27 cellular contexts compared by ENCODE assay signal in genomic region chr10:77349226-77349625, GRCh38.
"Had no signal": no experiment of that assay in that cellular context is flagged by ENCODE, and none has a peak within 500 bp of the region (broad histone marks: within the 10 kb centered on the region; RNA-seq: fewer than 3 reads in every experiment).

No MANE protein-coding gene starts in this region.

- H3K4me1 Mint-ChIP-seq: activated naive CD8-positive, alpha-beta T cell treated with anti-CD3 and anti-CD28 coated beads, Interleukin-2, amount 10 ng/mL, durations not matched to agents 7 days and 5 days; activated T-helper 17 cell treated with anti-CD3 and anti-CD28 coated beads, Interleukin-2, amount 50 U/mL, for 72 hours had no signal

- H3K27ac Mint-ChIP-seq: activated CD8-positive, alpha-beta T cell treated with anti-CD3 and anti-CD28 coated beads for 36 hours; activated naive CD8-positive, alpha-beta T cell treated with anti-CD3 and anti-CD28 coated beads, Interleukin-2, amount 10 ng/mL, durations not matched to agents 7 days and 5 days; activated T-helper 17 cell treated with anti-CD3 and anti-CD28 coated beads, Interleukin-2, amount 50 U/mL, for 72 hours; effector memory CD8-positive, alpha-beta T cell; mesothelial cell of epicardium; natural killer cell treated with Interleukin-12 subunit alpha and Interleukin-12 subunit beta and Interleukin-15 and Interleukin-18, amount 100 ng/mL, for 72 hours had no signal

- H3K4me3 Mint-ChIP-seq: activated CD8-positive, alpha-beta T cell treated with anti-CD3 and anti-CD28 coated beads for 36 hours; activated naive CD8-positive, alpha-beta T cell treated with anti-CD3 and anti-CD28 coated beads, Interleukin-2, amount 10 ng/mL, durations not matched to agents 7 days and 5 days; activated T-helper 17 cell treated with anti-CD3 and anti-CD28 coated beads, Interleukin-2, amount 50 U/mL, for 72 hours; effector memory CD8-positive, alpha-beta T cell; mesothelial cell of epicardium; natural killer cell treated with Interleukin-12 subunit alpha and Interleukin-12 subunit beta and Interleukin-15 and Interleukin-18, amount 100 ng/mL, for 72 hours had no signal

- H3K27me3 ChIP-seq: hepatocyte, transverse colon, uterus had no signal

- H3K27me3 Mint-ChIP-seq: activated CD8-positive, alpha-beta T cell treated with anti-CD3 and anti-CD28 coated beads for 36 hours; activated naive CD8-positive, alpha-beta T cell treated with anti-CD3 and anti-CD28 coated beads, Interleukin-2, amount 10 ng/mL, durations not matched to agents 7 days and 5 days; effector memory CD8-positive, alpha-beta T cell had no signal

- H3K27ac ChIP-seq: hepatocyte, lower lobe of right lung, transverse colon had no signal

- H3K79me2 ChIP-seq: hepatocyte had no signal

- H3K4me2 ChIP-seq: hepatocyte had no signal

- H3K4me3 ChIP-seq: hepatocyte, lower lobe of right lung, transverse colon, uterus had no signal

- FAIRE-seq: bronchial epithelial cell, islet of Langerhans had no signal

- DNase-seq: activated CD4-positive, alpha-beta T cell treated with anti-CD3 and anti-CD28 coated beads for 48 hours; activated CD4-positive, CD25-positive, alpha-beta regulatory T cell; activated CD8-positive, alpha-beta T cell treated with anti-CD3 and anti-CD28 coated beads for 36 hours; activated naive CD4-positive, alpha-beta T cell; activated naive CD8-positive, alpha-beta T cell treated with anti-CD3 and anti-CD28 coated beads, Interleukin-2, amount 10 ng/mL, durations not matched to agents 7 days and 5 days; activated T-cell treated with anti-CD3 and anti-CD28 coated beads, Interleukin-2, amount 50 U/mL, for 1 hour; anterior cingulate cortex; cerebellar nuclear complex; dermis blood vessel endothelial cell; effector memory CD8-positive, alpha-beta T cell; left colon; lower lobe of right lung; nucleus accumbens; posterior cingulate gyrus; retina; stimulated activated CD8-positive, alpha-beta memory T cell treated with anti-CD3 and anti-CD28 coated beads, Interleukin-4, amount 100 ng/mL, for 48 hours; stimulated activated naive CD4-positive, alpha-beta T cell treated with Interleukin-2 at 50 U/mL for 16 hours; T-helper 1 cell; T-helper 9 cell; transverse colon; uterus had no signal

- H3K36me3 Mint-ChIP-seq: activated naive CD8-positive, alpha-beta T cell treated with anti-CD3 and anti-CD28 coated beads, Interleukin-2, amount 10 ng/mL, durations not matched to agents 7 days and 5 days; mesothelial cell of epicardium; natural killer cell treated with Interleukin-12 subunit alpha and Interleukin-12 subunit beta and Interleukin-15 and Interleukin-18, amount 100 ng/mL, for 72 hours had no signal

- H3K36me3 ChIP-seq: lower lobe of right lung, transverse colon, uterus had no signal

- ATAC-seq: activated CD8-positive, alpha-beta T cell treated with anti-CD3 and anti-CD28 coated beads for 36 hours; activated T-helper 17 cell treated with anti-CD3 and anti-CD28 coated beads, Interleukin-2, amount 50 U/mL, for 72 hours; effector memory CD8-positive, alpha-beta T cell; left colon; lower lobe of right lung; natural killer cell treated with Interleukin-12 subunit alpha and Interleukin-12 subunit beta and Interleukin-15 and Interleukin-18, amount 100 ng/mL, for 72 hours had no signal

- H2AFZ ChIP-seq: hepatocyte had no signal

- H3K4me1 ChIP-seq: lower lobe of right lung, uterus had no signal

- H3K9me3 Mint-ChIP-seq: activated CD8-positive, alpha-beta T cell treated with anti-CD3 and anti-CD28 coated beads for 36 hours; effector memory CD8-positive, alpha-beta T cell; mesothelial cell of epicardium; natural killer cell treated with Interleukin-12 subunit alpha and Interleukin-12 subunit beta and Interleukin-15 and Interleukin-18, amount 100 ng/mL, for 72 hours had no signal

- H3K9me3 ChIP-seq: lower lobe of right lung, transverse colon, uterus had no signal
